ENCODE assay signal across 19 cellular contexts in the genomic region with DNA sequence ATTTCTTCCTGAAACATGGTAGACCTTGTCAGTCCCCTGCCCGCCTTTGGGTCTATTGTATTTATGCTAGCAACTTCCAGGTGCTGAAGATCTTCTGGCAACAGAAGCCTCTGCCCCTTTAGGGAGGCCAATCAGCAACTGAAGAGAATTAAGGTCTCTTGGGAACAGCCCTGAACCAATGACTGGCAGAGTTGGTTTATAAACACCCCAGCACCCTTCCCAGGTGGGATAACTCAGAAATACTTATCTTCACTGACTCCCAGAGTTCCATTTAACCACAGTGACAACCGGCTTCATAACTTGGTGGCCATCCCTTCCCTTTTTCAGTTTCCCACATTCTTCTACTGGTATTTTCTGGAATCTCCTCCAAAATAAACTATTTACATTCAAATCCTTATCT. TPM values are rescaled to one million over a fixed set of nuclear protein-coding genes. Genes with fewer than 3 reads are reported as not detected.
DNase-seq lines count a peak whose midpoint lies in the region; ATAC-seq and TF ChIP-seq lines count a peak whose summit lies in the region.
"Had no signal": no experiment of that assay in that cellular context is flagged by ENCODE, and none has a peak within 500 bp of the region (broad histone marks: within the 10 kb centered on the region; RNA-seq: fewer than 3 reads in every experiment).

No MANE protein-coding gene starts in this region.

- H3K23ac ChIP-seq in IMR-90 (ENCODE audit: low read depth, low read length) (no peak overlapping the region), mesendoderm (ENCODE audit: low read length) (no peak overlapping the region)

- no peak overlapping the region for H2BK120ac ChIP-seq in IMR-90 (ENCODE audit: low read depth, low read length)
- no peak overlapping the region for H2BK120ac ChIP-seq in mesendoderm (ENCODE audit: low read depth, low read length)

- no peak overlapping the region for H2BK15ac ChIP-seq in IMR-90 (ENCODE audit: low read depth, low read length)
- H2BK15ac ChIP-seq in mesendoderm (replicated peaks; ENCODE audit: low read depth) = no peak overlapping the region

- H3K9me1 ChIP-seq in IMR-90 (ENCODE audit: insufficient read depth, low read length) = no peaks in the 10 kb centered on the region

- H3K4me3 ChIP-seq in GM23338 (no peak overlapping the region), IMR-90 (ENCODE audit: insufficient read depth, low read depth, low read length) (no peak overlapping the region), fibroblast of villous mesenchyme (ENCODE audit: low read depth, low read length) (no peak overlapping the region), mesendoderm (ENCODE audit: low read length) (no peak overlapping the region)
- H3K4me3 ChIP-seq: BLaER1 treated with 17β-estradiol and CSF1 and Interleukin-3, amounts not matched to agents 10 nM and 100 nM; GM12878; GM23248 had no signal

- intact Hi-C loops in IMR-90 (cut with micrococcal nuclease) = no loop called here
- intact Hi-C loops in left cardiac atrium (cut with DNase I) = no loop called here

- H2AFZ ChIP-seq in GM23338 (no peak overlapping the region), IMR-90 (replicated peaks; ENCODE audit: low read length, poor library complexity) (peak overlapping the region; percentile 23)
- H2AFZ ChIP-seq: GM23248 had no signal

- peaks cover 5% of the 10 kb centered on the region for H3K9me3 ChIP-seq in IMR-90 (ENCODE audit: control insufficient read depth, insufficient read depth, low read length)

- H2AK5ac ChIP-seq in IMR-90 (ENCODE audit: low read depth, low read length) (no peak overlapping the region), mesendoderm (ENCODE audit: low read length) (no peak overlapping the region)

- H3K4me1 ChIP-seq in GM23338 (ENCODE audit: insufficient read depth) (no peaks in the 10 kb centered on the region), IMR-90 (ENCODE audit: control insufficient read depth, insufficient read depth, low read length) (peaks cover 3% of the 10 kb centered on the region; the same call in 1 of the 2 replicates), mesendoderm (ENCODE audit: control insufficient read depth, low read depth, low read length) (no peaks in the 10 kb centered on the region)
- H3K4me1 ChIP-seq: BLaER1 treated with 17β-estradiol and CSF1 and Interleukin-3, amounts not matched to agents 10 nM and 100 nM had no signal

- H3K27ac Mint-ChIP-seq in GM23338 = no peak overlapping the region
- H3K27ac Mint-ChIP-seq: B cell; CD8-positive, alpha-beta memory T cell; HFFc6; IgD-negative memory B cell had no signal

- H3K4me3 Mint-ChIP-seq in GM23338 = no peak overlapping the region
- H3K4me3 Mint-ChIP-seq: B cell; CD8-positive, alpha-beta memory T cell; HFFc6; IgD-negative memory B cell had no signal

- no peaks in the 10 kb centered on the region for H3F3A ChIP-seq in GM23338 (replicated peaks; ENCODE audit: low read depth)

- peaks cover 14% of the 10 kb centered on the region for H3K9me3 Mint-ChIP-seq in GM23338

- H4K20me1 ChIP-seq in GM23338 (replicated peaks; ENCODE audit: insufficient read depth) (no peaks in the 10 kb centered on the region), IMR-90 (ENCODE audit: insufficient read depth, low read length) (no peaks in the 10 kb centered on the region)
- H4K20me1 ChIP-seq: BLaER1 treated with 17β-estradiol and CSF1 and Interleukin-3, amounts not matched to agents 10 nM and 100 nM had no signal

- CTCF ChIA-PET in IMR-90 (lab: Yijun Ruan, JAX) = no interaction called here

- no peaks in the 10 kb centered on the region for H3K9me2 ChIP-seq in GM23338 (ENCODE audit: insufficient read depth)

- H3K18ac ChIP-seq in IMR-90 (ENCODE audit: low read depth, low read length) = no peak overlapping the region
- peak overlapping the region; percentile 51 for H3K18ac ChIP-seq in mesendoderm (ENCODE audit: low read length)

- 29% methylated on average over 1 of the region's 2 CpGs; no CpG with 5 or more reads in 1 of the 2 experiments for WGBS in IMR-90 (ENCODE audit: extremely low coverage in 2 of 2, insufficient read length in 1 of 2), 2 experiments
- no CpG with 5 or more reads among the region's 2 CpGs for WGBS in mesendoderm (ENCODE audit: extremely low coverage, insufficient coverage, low lambda C conversion rate)

- H4K5ac ChIP-seq in IMR-90 (ENCODE audit: low read depth, low read length) (no peak overlapping the region), mesendoderm (ENCODE audit: low read length) (no peak overlapping the region)

- DNase-seq in GM23338 (ENCODE audit: low spot score) = peak; percentile 6
- no peak for DNase-seq in IMR-90
- peak; percentile 11 for DNase-seq in fibroblast of villous mesenchyme (ENCODE audit: low read depth)
- DNase-seq in mesendoderm = peak; percentile 76
- DNase-seq in left cardiac atrium = no peak
- no peak for DNase-seq in midbrain (lab: John Stamatoyannopoulos, UW)
- DNase-seq: CD8-positive, alpha-beta memory T cell; COR-L47; DMS 273 treated with DMSO at 0.1 percent for 48 hours; DMS53; DND-41; EL; GM23248; HFFc6 had no signal

- no peak overlapping the region for H4K8ac ChIP-seq in IMR-90 (ENCODE audit: low read depth in 2 of 2, low read length in 2 of 2)
- no peak overlapping the region for H4K8ac ChIP-seq in mesendoderm (ENCODE audit: low read depth, low read length)

- BruUV-seq in IMR-90 (replicated peaks; lab: Mats Ljungman, UMichigan) = no TSS peak

- H4K91ac ChIP-seq in IMR-90 (ENCODE audit: insufficient read depth, low read depth, low read length) = no peak overlapping the region

- TF ChIP-seq CTCF in GM23338 (conservative IDR thresholded peaks at IDR 0.05; ENCODE audit: low read depth in 2 of 2) (no peak), IMR-90 (conservative IDR thresholded peaks at IDR 0.05; ENCODE audit: low read depth, low read length) (no peak), fibroblast of villous mesenchyme (IDR thresholded peaks at IDR 0.05; ENCODE audit: insufficient read depth, low read depth, low read length) (no peak)

- H3K79me1 ChIP-seq in IMR-90 (ENCODE audit: low read depth in 1 of 2, low read length in 2 of 2) (no peaks in the 10 kb centered on the region), mesendoderm (ENCODE audit: low read length) (no peaks in the 10 kb centered on the region)

- in situ Hi-C loops in IMR-90 (cut with MboI; ENCODE audit: low sequenced_read_pairs) = no loop called here

- no peak for TF ChIP-seq RAD21 in IMR-90 (IDR thresholded peaks at IDR 0.05; ENCODE audit: low read length)

- H3K79me2 ChIP-seq in GM23338 (replicated peaks; ENCODE audit: insufficient read depth) (no peaks in the 10 kb centered on the region), mesendoderm (ENCODE audit: control insufficient read depth, insufficient read depth, low read length) (no peaks in the 10 kb centered on the region)

- H2BK5ac ChIP-seq in IMR-90 (ENCODE audit: low read depth, low read length, poor library complexity, severe bottlenecking) (peak overlapping the region; percentile 19), mesendoderm (ENCODE audit: low read length) (no peak overlapping the region)

- H3K4ac ChIP-seq in IMR-90 (ENCODE audit: low read depth, low read length) (no peak overlapping the region), mesendoderm (ENCODE audit: low read depth, low read length) (no peak overlapping the region)

- H3K27ac ChIP-seq in GM23338 (ENCODE audit: low read depth) (no peak overlapping the region), IMR-90 (ENCODE audit: insufficient read depth, low read length) (no peak overlapping the region), mesendoderm (ENCODE audit: low read depth, low read length) (no peak overlapping the region)
- H3K27ac ChIP-seq: BLaER1 treated with 17β-estradiol and CSF1 and Interleukin-3, amounts not matched to agents 10 nM and 100 nM; GM23248 had no signal

- no peak overlapping the region for H3K56ac ChIP-seq in IMR-90 (ENCODE audit: extremely low read depth, insufficient read depth, low read length)
- H3K56ac ChIP-seq in mesendoderm (ENCODE audit: low read length) = no peak overlapping the region

- no peak overlapping the region for H2AK9ac ChIP-seq in IMR-90 (replicated peaks; ENCODE audit: low read depth, low read length, poor library complexity)

- H3K36me3 Mint-ChIP-seq in GM23338 (ENCODE audit: low read depth) = no peaks in the 10 kb centered on the region

- POLR2A ChIA-PET in IMR-90 (lab: Charles Lee; ENCODE audit: unreplicated experiment) = no interaction called here

- no peak overlapping the region for H3K14ac ChIP-seq in IMR-90 (replicated peaks; ENCODE audit: low read depth, low read length)

- H3K4me2 ChIP-seq in GM23338 (no peak overlapping the region), IMR-90 (ENCODE audit: low read depth, low read length) (no peak overlapping the region), mesendoderm (ENCODE audit: low read length) (no peak overlapping the region)
- H3K4me2 ChIP-seq: BLaER1 treated with 17β-estradiol and CSF1 and Interleukin-3, amounts not matched to agents 10 nM and 100 nM had no signal

- dilution Hi-C loops in IMR-90 (cut with HindIII; ENCODE audit: low sequenced_read_pairs, unreplicated experiment) = no loop called here

- H3K27me3 ChIP-seq in GM23338 (ENCODE audit: insufficient read depth) (no peaks in the 10 kb centered on the region), IMR-90 (ENCODE audit: control insufficient read depth, insufficient read depth, low read length) (no peaks in the 10 kb centered on the region; the same call in 1 of the 2 replicates), mesendoderm (ENCODE audit: insufficient read depth, low read length, poor library complexity) (no peaks in the 10 kb centered on the region)
- H3K27me3 ChIP-seq: BLaER1 treated with 17β-estradiol and CSF1 and Interleukin-3, amounts not matched to agents 10 nM and 100 nM had no signal

- no peak for TF ChIP-seq POLR2A in IMR-90 (IDR thresholded peaks at IDR 0.05; ENCODE audit: low read depth, low read length)

- H2BK20ac ChIP-seq in IMR-90 (ENCODE audit: low read depth, low read length) = 0 out of 2 replicates have a peak overlapping the region, but pooled peaks have one; percentile 14

- ATAC-seq in GM23338 (peak; percentile 42), IMR-90 (ENCODE audit: low read depth) (no peak), left cardiac atrium (no peak)
- ATAC-seq: GM12878, HCT116 had no signal

- H3K27me3 Mint-ChIP-seq in GM23338 (ENCODE audit: insufficient read depth, low read depth, poor library complexity) = peaks cover 4% of the 10 kb centered on the region

- no peak overlapping the region for H3K9ac ChIP-seq in IMR-90 (ENCODE audit: low read depth, low read length)
- no peak overlapping the region for H3K9ac ChIP-seq in mesendoderm (ENCODE audit: low read length)
- H3K9ac ChIP-seq: BLaER1 treated with 17β-estradiol and CSF1 and Interleukin-3, amounts not matched to agents 10 nM and 100 nM; GM23248 had no signal

- H3K4me1 Mint-ChIP-seq in GM23338 = peaks cover 4% of the 10 kb centered on the region; the same call in 2 of the 3 replicates
- H3K4me1 Mint-ChIP-seq: B cell; CD8-positive, alpha-beta memory T cell; IgD-negative memory B cell had no signal

- H3K36me3 ChIP-seq in GM23338 (ENCODE audit: insufficient read depth) = no peaks in the 10 kb centered on the region
- no peaks in the 10 kb centered on the region for H3K36me3 ChIP-seq in IMR-90 (ENCODE audit: control insufficient read depth, insufficient read depth, low read length)
- no peaks in the 10 kb centered on the region for H3K36me3 ChIP-seq in mesendoderm (ENCODE audit: control insufficient read depth, insufficient read depth, low read length)
- H3K36me3 ChIP-seq: BLaER1 treated with 17β-estradiol and CSF1 and Interleukin-3, amounts not matched to agents 10 nM and 100 nM had no signal

RNA-seq across cellular contexts. Expression of gene TMCO1, which starts 27.2 kb away (rescaled TPM):
- total RNA-seq in GM23338 (2014; rRNA removed; shearing (Covaris generic)) = 38.3 and 45.2 TPM in 2 replicates
- 116 and 128 TPM in 2 replicates for polyA plus RNA-seq in GM23338 (2016; fragmentation: Nextera tagmentation; extraction: Ambion mirVana)
- total RNA-seq in IMR-90 (2012; rRNA removed) = 86.4 and 121 TPM in 2 replicates
- polyA plus RNA-seq in IMR-90 (2012; rRNA removed) = 95.7 and 113 TPM in 2 replicates
- 17.7 and 25.7 TPM in 2 replicates for polyA plus RNA-seq in IMR-90 (2012; cell fraction: cytosol; rRNA removed)
- polyA plus RNA-seq in IMR-90 (2012; cell fraction: nucleus; rRNA removed; ENCODE audit: low replicate concordance) = 7.2 and 45.2 TPM in 2 replicates
- 78.3 and 121 TPM in 2 replicates for total RNA-seq in fibroblast of villous mesenchyme
- 115 TPM for polyA plus RNA-seq in mesendoderm (2013, experiment 1 of 2)
- 112 TPM for polyA plus RNA-seq in mesendoderm (2013, experiment 2 of 2)
- 10 to 100 TPM; 61.9 to 63.5 TPM for total RNA-seq in left cardiac atrium

RNA-seq across cellular contexts. Expression of gene UCK2, which starts 31.5 kb away (rescaled TPM):
- total RNA-seq in GM23338 (2014; rRNA removed; shearing (Covaris generic)) = 141 and 149 TPM in 2 replicates
- 101 and 104 TPM in 2 replicates for polyA plus RNA-seq in GM23338 (2016; fragmentation: Nextera tagmentation; extraction: Ambion mirVana)
- total RNA-seq in IMR-90 (2012; rRNA removed) = 74.2 and 87.8 TPM in 2 replicates
- 76.4 and 83.0 TPM in 2 replicates for polyA plus RNA-seq in IMR-90 (2012; rRNA removed)
- 62.3 and 63.1 TPM in 2 replicates for polyA plus RNA-seq in IMR-90 (2012; cell fraction: cytosol; rRNA removed)
- polyA plus RNA-seq in IMR-90 (2012; cell fraction: nucleus; rRNA removed; ENCODE audit: low replicate concordance) = 38.7 and 53.5 TPM in 2 replicates
- 97.6 and 122 TPM in 2 replicates for total RNA-seq in fibroblast of villous mesenchyme
- 110 TPM for polyA plus RNA-seq in mesendoderm (2013, experiment 1 of 2)
- polyA plus RNA-seq in mesendoderm (2013, experiment 2 of 2) = 110 TPM
- 10 to 100 TPM in 1 of 2 donors, 1 to 10 TPM in 1; 8.0 to 18.2 TPM for total RNA-seq in left cardiac atrium

Comparison
In these comparisons a context has a peak if more than half of its experiments do, and no peak if none do; other contexts are left out.
1. DNase-seq: peak in GM23338 (single experiment), fibroblast of villous mesenchyme (single experiment) and mesendoderm (single experiment); none in IMR-90 (single experiment), left cardiac atrium (single experiment) and midbrain (single experiment).